In genomic region chr11:124329787-124330478, GRCh38 we compare ENCODE assay signal across 10 cellular contexts. TPM values are rescaled to one million over a fixed set of nuclear protein-coding genes. Genes with fewer than 3 reads are reported as not detected.
DNase-seq lines count a peak whose midpoint lies in the region; ATAC-seq, FAIRE-seq and TF ChIP-seq lines count a peak whose summit lies in the region.
"Had no signal": no experiment of that assay in that cellular context is flagged by ENCODE, and none has a peak within 500 bp of the region (broad histone marks: within the 10 kb centered on the region; RNA-seq: fewer than 3 reads in every experiment).

No MANE protein-coding gene starts in this region.

- H2BK12ac ChIP-seq in H1 (ENCODE audit: low read depth, low read length): no peak overlapping the region

- FAIRE-seq in H1 (lab: Jason Lieb, UNC): no peak

- no peaks in the 10 kb centered on the region for H3K36me3 ChIP-seq in Karpas-422 (ENCODE audit: insufficient read depth, low read length)
- peaks cover 0 to 6% (median 0%) of the 10 kb centered on the region in 4 experiments; a peak in 2 of 8 replicates for H3K36me3 ChIP-seq in H1 (ENCODE audit: control insufficient read depth in 2 of 4, insufficient read depth in 4 of 4, low read length in 3 of 4)
- no peaks in the 10 kb centered on the region for H3K36me3 ChIP-seq in HAP-1 (replicated peaks)
- H3K36me3 ChIP-seq in gastrocnemius medialis: no peaks in the 10 kb centered on the region

- H3K27me3 ChIP-seq in Karpas-422 (ENCODE audit: low read length): no peaks in the 10 kb centered on the region
- no peaks in the 10 kb centered on the region for H3K27me3 ChIP-seq in H1 (replicated peaks in 1 of 4; ENCODE audit: control insufficient read depth in 3 of 4, extremely low read depth in 1 of 4, insufficient read depth in 3 of 4, low read length in 3 of 4)
- H3K27me3 ChIP-seq in HAP-1 (ENCODE audit: low read depth): no peaks in the 10 kb centered on the region
- no peaks in the 10 kb centered on the region for H3K27me3 ChIP-seq in gastrocnemius medialis

- no peak overlapping the region for H2BK20ac ChIP-seq in H1 (ENCODE audit: low read length)

- no peak overlapping the region for H4K8ac ChIP-seq in H1 (ENCODE audit: extremely low read depth, insufficient read depth, low read length)

- intact Hi-C loops in gastrocnemius medialis (cut with DNase I; ENCODE audit: low total_unique reads): no loop called here

- POLR2A ChIA-PET in H1 (lab: Charles Lee; ENCODE audit: partially characterized antibody): no interaction called here

- ATAC-seq in GM21723 (IDR thresholded peaks at IDR 0.05; ENCODE audit: unreplicated experiment) (peak; percentile 95), gastrocnemius medialis (no peak)

- H3K4me2 ChIP-seq in Karpas-422 (ENCODE audit: low read depth, low read length, poor library complexity, severe bottlenecking): peak overlapping the region; percentile 53
- no peak overlapping the region for H3K4me2 ChIP-seq in H1 (ENCODE audit: insufficient read depth in 1 of 2, low read depth in 2 of 2, low read length in 2 of 2)

- no peaks in the 10 kb centered on the region for H3K9me2 ChIP-seq in Karpas-422 (replicated peaks; ENCODE audit: insufficient read depth, low read length)

- CTCF ChIA-PET in H1 (lab: Charles Lee; ENCODE audit: partially characterized antibody): interaction anchor here (0.6 kb wide), 1 partner anchor 190 kb away, joined by 5 read pairs; no protein-coding TSS in a partner anchor

- no peak overlapping the region for H3K56ac ChIP-seq in H1 (replicated peaks; ENCODE audit: insufficient read length, low read depth, low read length)

- H3K23ac ChIP-seq in H1 (ENCODE audit: insufficient read length): no peak overlapping the region

- H3K23me2 ChIP-seq in H1 (ENCODE audit: low read depth, low read length): no peaks in the 10 kb centered on the region

- TF ChIP-seq POLR2A in H1 (IDR thresholded peaks at IDR 0.05; ENCODE audit: control extremely low read depth in 1 of 2, low read depth in 2 of 2, low read length in 2 of 2) (no peak), gastrocnemius medialis (IDR thresholded peaks at IDR 0.05) (no peak)

- H3K27ac ChIP-seq in Karpas-422 (ENCODE audit: low read length) (no peak overlapping the region), H1 (ENCODE audit: low read depth, low read length) (no peak overlapping the region), gastrocnemius medialis (no peak overlapping the region)

- no peak overlapping the region for H2BK120ac ChIP-seq in H1 (replicated peaks; ENCODE audit: low read depth, low read length)

- no peak overlapping the region for H2AK5ac ChIP-seq in H1 (ENCODE audit: low read depth, low read length)

- H3K79me2 ChIP-seq in Karpas-422 (ENCODE audit: low read length): no peaks in the 10 kb centered on the region
- H3K79me2 ChIP-seq in H1 (ENCODE audit: control insufficient read depth in 1 of 2, insufficient read depth in 2 of 2, low read length in 2 of 2): no peaks in the 10 kb centered on the region

- no peaks in the 10 kb centered on the region for H3K79me1 ChIP-seq in H1 (ENCODE audit: low read depth, low read length)

- H3K4ac ChIP-seq in H1 (replicated peaks; ENCODE audit: insufficient read length, low read depth, low read length): no peak overlapping the region

- no peak overlapping the region for H3K14ac ChIP-seq in H1 (ENCODE audit: insufficient read length)

- H3K4me3 ChIP-seq in GM12864 (ENCODE audit: low read depth, low read length) (no peak overlapping the region), Karpas-422 (ENCODE audit: low read length) (no peak overlapping the region), H1 (ENCODE audit: extremely low read depth in 1 of 4, insufficient read depth in 2 of 4, low read depth in 3 of 4, low read length in 4 of 4) (no peak overlapping the region), HAP-1 (no peak overlapping the region), gastrocnemius medialis (no peak overlapping the region)

- no peak overlapping the region for H3K9ac ChIP-seq in Karpas-422 (ENCODE audit: low read length)
- H3K9ac ChIP-seq in H1 (replicated peaks in 1 of 4; ENCODE audit: extremely low read depth in 1 of 4, low read depth in 3 of 4, low read length in 3 of 4): no peak overlapping the region

- DNase-seq in GM12864 (ENCODE audit: low read depth): peak; percentile 18
- peak; percentile 75 for DNase-seq in Karpas-422
- no peak for DNase-seq in H1 (ENCODE audit: low read depth in 1 of 2, low spot score in 2 of 2)
- no peak for DNase-seq in HAP-1 (ENCODE audit: low spot score in 2 of 2)
- no peak for DNase-seq in DMS153 treated with DMSO at 0.1 percent for 48 hours (lab: John Stamatoyannopoulos, UW; ENCODE audit: unreplicated experiment)
- DNase-seq in gastrocnemius medialis: no peak
- no peak for DNase-seq in stimulated activated CD4-positive, alpha-beta T cell treated with anti-CD3 and anti-CD28 coated beads, Interleukin-4, amount 100 ng/mL, for 24 hours
- DNase-seq: amniotic stem cell, NCI-H69 had no signal

- H2BK5ac ChIP-seq in H1 (ENCODE audit: low read depth, low read length): no peak overlapping the region

- H4K5ac ChIP-seq in H1 (ENCODE audit: insufficient read length, low read depth, low read length): no peak overlapping the region

- no peak overlapping the region for H2BK15ac ChIP-seq in H1 (ENCODE audit: low read length)

- TF ChIP-seq EP300 in H1 (IDR thresholded peaks at IDR 0.05; ENCODE audit: borderline replicate concordance in 1 of 2, low read depth in 2 of 2, low read length in 2 of 2): no peak

- in situ Hi-C loops in HAP-1 (cut with MboI; ENCODE audit: low sequenced_read_pairs) (no loop called here), gastrocnemius medialis (cut with MboI; ENCODE audit: low sequenced_read_pairs in 4 of 4) (no loop called here)

- H3K4me1 ChIP-seq in Karpas-422 (ENCODE audit: low read length): peaks cover 15% of the 10 kb centered on the region
- no peaks in the 10 kb centered on the region for H3K4me1 ChIP-seq in H1 (replicated peaks in 1 of 4; ENCODE audit: control insufficient read depth in 3 of 4, insufficient read depth in 4 of 4, low read length in 3 of 4)
- H3K4me1 ChIP-seq in HAP-1: no peaks in the 10 kb centered on the region
- no peaks in the 10 kb centered on the region for H3K4me1 ChIP-seq in gastrocnemius medialis

- no peaks in the 10 kb centered on the region for H3K9me3 ChIP-seq in Karpas-422 (ENCODE audit: low read length)
- H3K9me3 ChIP-seq in H1 (ENCODE audit: insufficient read depth in 2 of 2, low read depth in 1 of 2, low read length in 1 of 2): peaks cover 6 to 15% of the 10 kb centered on the region in 2 experiments
- H3K9me3 ChIP-seq in HAP-1: no peaks in the 10 kb centered on the region
- no peaks in the 10 kb centered on the region for H3K9me3 ChIP-seq in gastrocnemius medialis

- no peaks in the 10 kb centered on the region for H4K20me1 ChIP-seq in Karpas-422 (ENCODE audit: insufficient read depth, low read depth, low read length)
- no peaks in the 10 kb centered on the region for H4K20me1 ChIP-seq in H1 (replicated peaks in 1 of 2; ENCODE audit: control insufficient read depth in 1 of 2, insufficient read depth in 2 of 2, low read length in 2 of 2)

- peak; percentile 4 to 17; a peak in 1 of 4 replicates for TF ChIP-seq RAD21 in H1 (IDR thresholded peaks at IDR 0.05 in 1 of 2, conservative IDR thresholded peaks at IDR 0.05 in 1 of 2; ENCODE audit: low read depth in 2 of 2, low read length in 2 of 2)

- H4K91ac ChIP-seq in H1 (replicated peaks; ENCODE audit: insufficient read length, low read length): no peak overlapping the region

- H3K18ac ChIP-seq in H1 (ENCODE audit: extremely low read depth, low read length): no peak overlapping the region

- 100% methylated on average over 2 of the region's 2 CpGs; no CpG with 5 or more reads in 1 of the 2 experiments for WGBS in H1 (ENCODE audit: extremely low coverage in 1 of 2, insufficient coverage in 1 of 2, insufficient read length in 1 of 2, insufficient replicate concordance in 2 of 2, low coverage in 1 of 2, low lambda C conversion rate in 2 of 2, missing lambda C conversion rate in 1 of 2), 2 experiments

- H2AFZ ChIP-seq in Karpas-422 (ENCODE audit: low read length) (no peak overlapping the region), H1 (ENCODE audit: low read length) (no peak overlapping the region)

- no peak for TF ChIP-seq CTCF in GM12864 (IDR thresholded peaks at IDR 0.05; ENCODE audit: low read depth, low read length, missing control alignments)
- no peak for TF ChIP-seq CTCF in H1 (IDR thresholded peaks at IDR 0.05; ENCODE audit: control extremely low read depth in 1 of 3, insufficient read depth in 1 of 3, low read depth in 1 of 3, low read length in 3 of 3)
- TF ChIP-seq CTCF in gastrocnemius medialis (IDR thresholded peaks at IDR 0.05 in 4 of 5, conservative IDR thresholded peaks at IDR 0.05 in 1 of 5): no peak

RNA-seq across cellular contexts. Expression of gene OR8D2, which starts 9.9 kb away (rescaled TPM):
- total RNA-seq in Karpas-422 (2014; rRNA removed; shearing (Covaris generic); ENCODE audit: low replicate concordance): not detected in 2 replicates
- not detected in 2 replicates for total RNA-seq in H1 (2021; fragmentation: NEBNext Ultra II Directional; extraction: Animal tissue kit (Norgen Biotek cat#: 25700))
- polyA plus RNA-seq in H1 (2011; rRNA removed): not detected in 2 replicates
- polyA plus RNA-seq in H1 (2011; cell fraction: cytosol; rRNA removed): not detected
- not detected for polyA plus RNA-seq in H1 (2011; cell fraction: nucleus; rRNA removed)
- polyA plus RNA-seq in H1 (2012, experiment 1 of 2): not detected in 4 replicates
- polyA plus RNA-seq in H1 (2012, experiment 2 of 2): not detected
- polyA plus RNA-seq in H1 (2013, experiment 1 of 2): not detected
- not detected for polyA plus RNA-seq in H1 (2013, experiment 2 of 2)
- not detected in 2 replicates for polyA minus RNA-seq in H1 (2011; rRNA and poly(A)+ RNA removed)
- not detected for polyA minus RNA-seq in H1 (2011; cell fraction: cytosol; rRNA and poly(A)+ RNA removed)
- polyA minus RNA-seq in H1 (2011; cell fraction: nucleus; rRNA and poly(A)+ RNA removed): not detected
- not detected for total RNA-seq in gastrocnemius medialis

RNA-seq across cellular contexts. Expression of gene OR8D1, which starts 16.2 kb away (rescaled TPM):
- total RNA-seq in Karpas-422 (2014; rRNA removed; shearing (Covaris generic); ENCODE audit: low replicate concordance): not detected in 2 replicates
- not detected in 2 replicates for total RNA-seq in H1 (2021; fragmentation: NEBNext Ultra II Directional; extraction: Animal tissue kit (Norgen Biotek cat#: 25700))
- polyA plus RNA-seq in H1 (2011; rRNA removed): not detected in 2 replicates
- polyA plus RNA-seq in H1 (2011; cell fraction: cytosol; rRNA removed): not detected
- not detected for polyA plus RNA-seq in H1 (2011; cell fraction: nucleus; rRNA removed)
- not detected in 4 replicates for polyA plus RNA-seq in H1 (2012, experiment 1 of 2)
- polyA plus RNA-seq in H1 (2012, experiment 2 of 2): not detected
- polyA plus RNA-seq in H1 (2013, experiment 1 of 2): not detected
- not detected for polyA plus RNA-seq in H1 (2013, experiment 2 of 2)
- polyA minus RNA-seq in H1 (2011; rRNA and poly(A)+ RNA removed): not detected in 2 replicates
- polyA minus RNA-seq in H1 (2011; cell fraction: cytosol; rRNA and poly(A)+ RNA removed): not detected
- polyA minus RNA-seq in H1 (2011; cell fraction: nucleus; rRNA and poly(A)+ RNA removed): not detected
- not detected for total RNA-seq in gastrocnemius medialis

RNA-seq across cellular contexts. Expression of gene OR8B2, which starts 54.4 kb away (rescaled TPM):
- total RNA-seq in Karpas-422 (2014; rRNA removed; shearing (Covaris generic); ENCODE audit: low replicate concordance): not detected in 2 replicates
- total RNA-seq in H1 (2021; fragmentation: NEBNext Ultra II Directional; extraction: Animal tissue kit (Norgen Biotek cat#: 25700)): not detected in 2 replicates
- not detected in 2 replicates for polyA plus RNA-seq in H1 (2011; rRNA removed)
- not detected for polyA plus RNA-seq in H1 (2011; cell fraction: cytosol; rRNA removed)
- polyA plus RNA-seq in H1 (2011; cell fraction: nucleus; rRNA removed): not detected
- not detected in 4 replicates for polyA plus RNA-seq in H1 (2012, experiment 1 of 2)
- not detected for polyA plus RNA-seq in H1 (2012, experiment 2 of 2)
- polyA plus RNA-seq in H1 (2013, experiment 1 of 2): not detected
- polyA plus RNA-seq in H1 (2013, experiment 2 of 2): not detected
- polyA minus RNA-seq in H1 (2011; rRNA and poly(A)+ RNA removed): not detected in 2 replicates
- not detected for polyA minus RNA-seq in H1 (2011; cell fraction: cytosol; rRNA and poly(A)+ RNA removed)
- polyA minus RNA-seq in H1 (2011; cell fraction: nucleus; rRNA and poly(A)+ RNA removed): not detected
- not detected for total RNA-seq in gastrocnemius medialis

Comparison
In these comparisons a context has a peak if more than half of its experiments do, and no peak if none do; other contexts are left out.
1. DNase-seq: peak in GM12864 (single experiment) and Karpas-422 (single experiment); none in H1 (0 of 2), HAP-1 (0 of 2), DMS153 treated with DMSO at 0.1 percent for 48 hours (single experiment), gastrocnemius medialis (0 of 2) and stimulated activated CD4-positive, alpha-beta T cell treated with anti-CD3 and anti-CD28 coated beads, Interleukin-4, amount 100 ng/mL, for 24 hours (single experiment).